9 cellular contexts compared by ENCODE assay signal in the genomic region with DNA sequence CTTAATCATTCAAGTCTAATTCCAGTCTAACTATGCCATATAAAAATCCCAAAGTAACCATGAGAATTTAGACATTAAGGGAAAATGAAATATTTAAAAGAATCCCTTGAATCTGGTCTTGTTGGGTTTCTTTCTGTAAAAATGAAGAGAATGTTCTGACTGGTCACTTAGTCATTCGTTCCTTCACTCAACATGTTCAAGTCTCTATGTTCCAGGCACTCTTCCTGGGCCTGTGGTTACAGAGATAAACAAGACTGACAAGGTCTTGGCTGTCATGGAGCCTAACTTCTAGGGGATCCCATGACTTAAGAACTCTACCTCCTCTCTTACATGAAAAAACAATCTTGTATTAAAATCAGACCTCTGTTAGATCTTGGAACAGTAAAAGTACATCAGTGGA.
DNase-seq lines count a peak whose midpoint lies in the region; ATAC-seq, FAIRE-seq and TF ChIP-seq lines count a peak whose summit lies in the region.
"Had no signal": no experiment of that assay in that cellular context is flagged by ENCODE, and none has a peak within 500 bp of the region (broad histone marks: within the 10 kb centered on the region; RNA-seq: fewer than 3 reads in every experiment).

No MANE protein-coding gene starts in this region.

- intact Hi-C loops in esophagus squamous epithelium (cut with DNase I) = no loop called here

- TF ChIP-seq POLR2A in esophagus squamous epithelium (IDR thresholded peaks at IDR 0.05) = no peak

- peak; percentile 90 for FAIRE-seq in RCC 7860 (lab: Jason Lieb, UNC)
- FAIRE-seq: islet of Langerhans had no signal

- ATAC-seq in omental fat pad (ENCODE audit: low FRiP score) = no peak

- TF ChIP-seq CTCF in esophagus squamous epithelium (IDR thresholded peaks at IDR 0.05) (no peak), omental fat pad (IDR thresholded peaks at IDR 0.05) (no peak)

- H3K36me3 ChIP-seq in esophagus squamous epithelium = no peaks in the 10 kb centered on the region

- WGBS in esophagus squamous epithelium, 2 donors = 55 to 64% methylated on average over 1 of the region's 1 CpG

- no peak overlapping the region for H3K4me3 ChIP-seq in esophagus squamous epithelium

- peak overlapping the region in 3 of 4 donors; percentile 13 to 72 (median 63) for H3K27ac ChIP-seq in esophagus squamous epithelium

- H3K4me1 ChIP-seq in esophagus squamous epithelium = peaks cover 0 to 28% (median 15%) of the 10 kb centered on the region in 3 donors

- H3K9me3 ChIP-seq in esophagus squamous epithelium = no peaks in the 10 kb centered on the region

- no peaks in the 10 kb centered on the region for H3K27me3 ChIP-seq in esophagus squamous epithelium

- DNase-seq in Daoy (ENCODE audit: low read depth) (peak; percentile 85), RCC 7860 (ENCODE audit: low spot score) (peak; percentile 80), esophagus squamous epithelium (lab: John Stamatoyannopoulos, UW) (no peak), non-pigmented ciliary epithelial cell (ENCODE audit: low read depth) (peak; percentile 98), omental fat pad (ENCODE audit: low spot score) (no peak), NCI-H524 (lab: John Stamatoyannopoulos, UW) (no peak), dermis blood vessel endothelial cell (no peak), T-helper 1 cell (no peak)

Comparison
In these comparisons a context has a peak if more than half of its experiments do, and no peak if none do; other contexts are left out.
1. DNase-seq: peak in Daoy (single experiment), RCC 7860 (single experiment) and non-pigmented ciliary epithelial cell (single experiment); none in esophagus squamous epithelium (single experiment), omental fat pad (single experiment), NCI-H524 (0 of 2), dermis blood vessel endothelial cell (single experiment) and T-helper 1 cell (0 of 5).